ENCODE assay signal across 2 cellular contexts in genomic region chr20:51687630-51688029, GRCh38.
TF ChIP-seq lines count a peak whose summit lies in the region.

No MANE protein-coding gene starts in this region.

TF ChIP-seq in HepG2, 621 proteins besides CTCF, POLR2A, EP300 and RAD21 (continued from another document):
- TF ChIP-seq ZNF496 (CRISPR knock-in tag; IDR thresholded peaks at IDR 0.05; ENCODE audit: insufficient replicate concordance) = no peak
- TF ChIP-seq ZNF143 (CRISPR knock-in tag; IDR thresholded peaks at IDR 0.05) = no peak

TF ChIP-seq in H1, 55 proteins besides CTCF, POLR2A, EP300 and RAD21 (continued from another document):
- TF ChIP-seq ZNF274 (IDR thresholded peaks at IDR 0.05; ENCODE audit: borderline replicate concordance, extremely low read depth, low read length) = no peak
- no peak for TF ChIP-seq SIX5 (IDR thresholded peaks at IDR 0.05; ENCODE audit: low read depth, low read length)
- TF ChIP-seq POLR2AphosphoS5 (IDR thresholded peaks at IDR 0.05; ENCODE audit: low read depth, low read length) = no peak
- no peak for TF ChIP-seq RNF2 (IDR thresholded peaks at IDR 0.05; ENCODE audit: borderline replicate concordance, low read depth, low read length, missing control alignments, poor library complexity, severe bottlenecking)
- no peak for TF ChIP-seq SP2 (IDR thresholded peaks at IDR 0.05; ENCODE audit: low read length)
- no peak for TF ChIP-seq SP1 (IDR thresholded peaks at IDR 0.05; ENCODE audit: low read depth, low read length)
- TF ChIP-seq, protein P1, sequence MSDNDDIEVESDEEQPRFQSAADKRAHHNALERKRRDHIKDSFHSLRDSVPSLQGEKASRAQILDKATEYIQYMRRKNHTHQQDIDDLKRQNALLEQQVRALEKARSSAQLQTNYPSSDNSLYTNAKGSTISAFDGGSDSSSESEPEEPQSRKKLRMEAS (IDR thresholded peaks at IDR 0.05) = no peak
- TF ChIP-seq SAP30 (IDR thresholded peaks at IDR 0.05; ENCODE audit: insufficient read depth, insufficient replicate concordance, low read length) = no peak
